ENCODE assay signal across 1 cellular context in genomic region chr22:19051381-19051780, GRCh38.
TF ChIP-seq lines count a peak whose summit lies in the region.

No MANE protein-coding gene starts in this region.

TF ChIP-seq in SK-N-SH treated with all-trans-retinoic acid at 6 μM for 48 hours, 23 proteins besides CTCF, POLR2A, EP300 and RAD21 (continued from another document):
- TF ChIP-seq ESRRG (CRISPR knock-in tag; IDR thresholded peaks at IDR 0.05) = no peak
